ENCODE assay signal across 18 cellular contexts in genomic region chr4:609400-610050, GRCh38. TPM values are rescaled to one million over a fixed set of nuclear protein-coding genes. Genes with fewer than 3 reads are reported as not detected.
A peak's percentile ranks its signal among the peaks of the same experiment; 100 is the strongest.
DNase-seq lines count a peak whose midpoint lies in the region; ATAC-seq, FAIRE-seq and TF ChIP-seq lines count a peak whose summit lies in the region.
"Had no signal": no experiment of that assay in that cellular context is flagged by ENCODE, and none has a peak within 500 bp of the region (broad histone marks: within the 10 kb centered on the region; RNA-seq: fewer than 3 reads in every experiment).

No MANE protein-coding gene starts in this region.

- no peak overlapping the region for H3K9ac ChIP-seq in GM12878 (ENCODE audit: control insufficient read depth, insufficient read depth, low read length)
- H3K9ac ChIP-seq: BLaER1 treated with 17β-estradiol and CSF1 and Interleukin-3, amounts not matched to agents 10 nM and 100 nM; KMS-11 had no signal

- WGBS in GM12878 (ENCODE audit: insufficient coverage, insufficient replicate concordance, low lambda C conversion rate, missing lambda C conversion rate): 48% methylated on average over 8 of the region's 8 CpGs

- intact Hi-C loops in GM12878 (cut with micrococcal nuclease; ENCODE audit: unreplicated experiment) (no loop called here), sciatic nerve (cut with DNase I) (no loop called here)

- no peaks in the 10 kb centered on the region for H3K4me1 ChIP-seq in GM12878 (ENCODE audit: control insufficient read depth, insufficient read depth, low read length)

- no peak overlapping the region for H3K27ac ChIP-seq in GM12878 (ENCODE audit: control insufficient read depth, insufficient read depth)
- H3K27ac ChIP-seq: BLaER1 treated with 17β-estradiol and CSF1 and Interleukin-3, amounts not matched to agents 10 nM and 100 nM; KMS-11 had no signal

- H3K4me3 ChIP-seq in GM12878: no peak overlapping the region
- H3K4me3 ChIP-seq: BLaER1 treated with 17β-estradiol and CSF1 and Interleukin-3, amounts not matched to agents 10 nM and 100 nM had no signal

- POLR2A ChIA-PET in GM12878 (lab: Charles Lee): no interaction called here

- H2AFZ ChIP-seq in GM12878 (ENCODE audit: control insufficient read depth, low read depth, low read length): no peak overlapping the region

- no peaks in the 10 kb centered on the region for H3K36me3 Mint-ChIP-seq in activated CD8-positive, alpha-beta memory T cell treated with anti-CD3 and anti-CD28 coated beads, Interleukin-2, amount 10 ng/mL, durations not matched to agents 7 days and 5 days
- no peaks in the 10 kb centered on the region for H3K36me3 Mint-ChIP-seq in type B pancreatic cell

- CTCF ChIA-PET in activated CD8-positive, alpha-beta memory T cell treated with anti-CD3 and anti-CD28 coated beads, Interleukin-2, amount 10 ng/mL, durations not matched to agents 7 days and 5 days (lab: Charles Lee): no interaction called here
- CTCF ChIA-PET in GM12878 (lab: Yijun Ruan, JAX): no interaction called here

- no peaks in the 10 kb centered on the region for H4K20me1 ChIP-seq in GM12878 (ENCODE audit: control insufficient read depth, insufficient read depth)
- H4K20me1 ChIP-seq: BLaER1 treated with 17β-estradiol and CSF1 and Interleukin-3, amounts not matched to agents 10 nM and 100 nM had no signal

- peak; percentile 41 for DNase-seq in activated CD8-positive, alpha-beta memory T cell treated with anti-CD3 and anti-CD28 coated beads, Interleukin-2, amount 50 U/mL, for 48 hours
- DNase-seq in activated CD8-positive, alpha-beta memory T cell treated with anti-CD3 and anti-CD28 coated beads, Interleukin-2, amount 10 ng/mL, durations not matched to agents 7 days and 5 days: no peak
- DNase-seq in GM12878 (ENCODE audit: low read depth, low spot score): no peak
- DNase-seq in iPS-NIHi7 (ENCODE audit: extremely low spot score): peak; percentile 12
- peak; percentile 22 for DNase-seq in sciatic nerve (ENCODE audit: low spot score)
- DNase-seq in NCI-H1694 (lab: John Stamatoyannopoulos, UW): no peak
- no peak for DNase-seq in type B pancreatic cell (ENCODE audit: extremely low spot score, unreplicated experiment)
- DNase-seq: DMS153, NCI-H1930, NCI-H82 had no signal

- H3K79me2 ChIP-seq in GM12878 (ENCODE audit: control insufficient read depth, insufficient read depth, low read length): no peaks in the 10 kb centered on the region

- H3K4me2 ChIP-seq in GM12878 (ENCODE audit: control insufficient read depth, insufficient read depth): no peak overlapping the region
- H3K4me2 ChIP-seq: KMS-11 had no signal

- peaks cover 4% of the 10 kb centered on the region for H3K9me3 Mint-ChIP-seq in activated CD8-positive, alpha-beta memory T cell treated with anti-CD3 and anti-CD28 coated beads, Interleukin-2, amount 10 ng/mL, durations not matched to agents 7 days and 5 days (ENCODE audit: low read depth)
- H3K9me3 Mint-ChIP-seq in type B pancreatic cell: no peaks in the 10 kb centered on the region

- no peak for TF ChIP-seq POLR2A in GM12878 (IDR thresholded peaks at IDR 0.05; ENCODE audit: low read depth, low read length)

- peaks cover 2% of the 10 kb centered on the region for H3K4me1 Mint-ChIP-seq in activated CD8-positive, alpha-beta memory T cell treated with anti-CD3 and anti-CD28 coated beads, Interleukin-2, amount 10 ng/mL, durations not matched to agents 7 days and 5 days
- H3K4me1 Mint-ChIP-seq in type B pancreatic cell (ENCODE audit: unreplicated experiment): no peaks in the 10 kb centered on the region

- H3K27me3 Mint-ChIP-seq in activated CD8-positive, alpha-beta memory T cell treated with anti-CD3 and anti-CD28 coated beads, Interleukin-2, amount 10 ng/mL, durations not matched to agents 7 days and 5 days: peaks cover 5% of the 10 kb centered on the region
- peaks cover 36% of the 10 kb centered on the region for H3K27me3 Mint-ChIP-seq in type B pancreatic cell

- no peak for FAIRE-seq in GM12878 (lab: Jason Lieb, UNC)
- FAIRE-seq: GM18507 had no signal

- TF ChIP-seq CTCF in GM12878 (IDR thresholded peaks at IDR 0.05 in 2 of 3, conservative IDR thresholded peaks at IDR 0.05 in 1 of 3; ENCODE audit: control insufficient read depth in 2 of 3, extremely low read depth in 1 of 3, insufficient read depth in 1 of 3, low read depth in 3 of 3, low read length in 3 of 3): no peak
- TF ChIP-seq CTCF in type B pancreatic cell (conservative IDR thresholded peaks at IDR 0.05): no peak

- no peaks in the 10 kb centered on the region for H3K36me3 ChIP-seq in GM12878 (ENCODE audit: control insufficient read depth in 2 of 2, insufficient read depth in 2 of 2, low read length in 1 of 2)

- ATAC-seq in activated CD8-positive, alpha-beta memory T cell treated with anti-CD3 and anti-CD28 coated beads, Interleukin-2, amount 10 ng/mL, durations not matched to agents 7 days and 5 days: no peak
- ATAC-seq in GM12878 (no peak), sciatic nerve (no peak), HG02588 (IDR thresholded peaks at IDR 0.05; ENCODE audit: unreplicated experiment) (no peak)

- RAD21 ChIA-PET in GM12878 (lab: Charles Lee; ENCODE audit: unreplicated experiment): no interaction called here

- no peaks in the 10 kb centered on the region for H3K27me3 ChIP-seq in GM12878 (replicated peaks in 1 of 2; ENCODE audit: control insufficient read depth in 2 of 2, insufficient read depth in 2 of 2, low read length in 1 of 2)
- H3K27me3 ChIP-seq: BLaER1 treated with 17β-estradiol and CSF1 and Interleukin-3, amounts not matched to agents 10 nM and 100 nM had no signal

- SMC1A ChIA-PET in GM12878 (lab: Charles Lee; ENCODE audit: uncharacterized antibody, unreplicated experiment): no interaction called here

- H3K9me3 ChIP-seq in GM12878 (replicated peaks; ENCODE audit: control insufficient read depth, insufficient read depth, low read length): no peaks in the 10 kb centered on the region; the same call in 2 of the 3 replicates

- no peak overlapping the region for H3K4me3 Mint-ChIP-seq in activated CD8-positive, alpha-beta memory T cell treated with anti-CD3 and anti-CD28 coated beads, Interleukin-2, amount 10 ng/mL, durations not matched to agents 7 days and 5 days
- H3K4me3 Mint-ChIP-seq in type B pancreatic cell: no peak overlapping the region

- TF ChIP-seq EP300 in GM12878 (IDR thresholded peaks at IDR 0.05; ENCODE audit: borderline replicate concordance in 1 of 2, control insufficient read depth in 1 of 2, low read depth in 2 of 2, low read length in 2 of 2): no peak

- no TSS peak for BruUV-seq in GM12878 (replicated peaks; lab: Mats Ljungman, UMichigan)

- in situ Hi-C loops in GM12878 (cut with MboI): no loop called here

- no peak overlapping the region for H3K27ac Mint-ChIP-seq in activated CD8-positive, alpha-beta memory T cell treated with anti-CD3 and anti-CD28 coated beads, Interleukin-2, amount 10 ng/mL, durations not matched to agents 7 days and 5 days
- H3K27ac Mint-ChIP-seq in type B pancreatic cell: no peak overlapping the region

- TF ChIP-seq RAD21 in GM12878 (IDR thresholded peaks at IDR 0.05; ENCODE audit: insufficient read depth, low read depth, low read length): no peak

TF ChIP-seq in GM12878, 131 proteins besides CTCF, POLR2A, EP300 and RAD21 (continues in another document):
- TF ChIP-seq JUND (IDR thresholded peaks at IDR 0.05; ENCODE audit: low read depth, low read length): no peak
- no peak for TF ChIP-seq RAD51 (IDR thresholded peaks at IDR 0.05)
- no peak for TF ChIP-seq SMAD5 (IDR thresholded peaks at IDR 0.05; ENCODE audit: low read depth)
- TF ChIP-seq IRF4 (IDR thresholded peaks at IDR 0.05; ENCODE audit: low read depth, low read length): no peak
- TF ChIP-seq ESRRA (IDR thresholded peaks at IDR 0.05; ENCODE audit: low read length): no peak

RNA-seq across cellular contexts. Expression of gene PDE6B, which starts 15.8 kb away (rescaled TPM):
- total RNA-seq in activated CD8-positive, alpha-beta memory T cell treated with anti-CD3 and anti-CD28 coated beads, Interleukin-2, amount 10 ng/mL, durations not matched to agents 7 days and 5 days: 10 to 100 TPM; 10.0 to 14.6 TPM
- not detected in 2 replicates for total RNA-seq in GM12878 (2013; cell fraction: nucleolus; rRNA removed)
- 4.5 and 6.4 TPM in 2 replicates for total RNA-seq in GM12878 (2014; rRNA removed)
- 4.8 and 6.1 TPM in 2 replicates for total RNA-seq in GM12878 (2014; rRNA removed; fragmentation: Illumina TruSeq; extraction: Trizol)
- total RNA-seq in GM12878 (2021): 3.5 and 5.6 TPM in 2 replicates
- 3.9 TPM for polyA plus RNA-seq in GM12878 (2011; ENCODE audit: low read depth)
- polyA plus RNA-seq in GM12878 (2011; rRNA removed): 1.8 and 3.6 TPM in 2 replicates
- polyA plus RNA-seq in GM12878 (2011; cell fraction: cytosol; rRNA removed): 3.9 TPM in 2 replicates
- 1.6 and 2.3 TPM in 2 replicates for polyA plus RNA-seq in GM12878 (2011; cell fraction: nucleus; rRNA removed)
- 9.1 and 13.2 TPM in 2 replicates for polyA plus RNA-seq in GM12878 (2012)
- polyA plus RNA-seq in GM12878 (2014; fragmentation: Illumina TruSeq; extraction: Trizol): 1.9 and 4.3 TPM in 2 replicates
- 1 to 10 TPM; 2.6 to 4.1 TPM for polyA plus RNA-seq in GM12878 (2014; fragmentation: Nextera tagmentation; extraction: Ambion mirVana)
- 3.5 and 4.5 TPM in 2 replicates for polyA plus RNA-seq in GM12878 (2014; rRNA removed)
- polyA plus RNA-seq in GM12878 (2016; fragmentation: Nextera tagmentation; extraction: Ambion mirVana): 1 to 10 TPM; 3.1 to 6.4 TPM
- polyA minus RNA-seq in GM12878 (2011; rRNA and poly(A)+ RNA removed): 4.1 and 4.5 TPM in 2 replicates
- polyA minus RNA-seq in GM12878 (2011; cell fraction: cytosol; rRNA and poly(A)+ RNA removed): 3.5 and 4.1 TPM in 2 replicates
- polyA minus RNA-seq in GM12878 (2011; cell fraction: nucleus; rRNA and poly(A)+ RNA removed): 0.24 and 2.0 TPM in 2 replicates
- total RNA-seq in sciatic nerve: 2.5 TPM
- total RNA-seq in type B pancreatic cell (ENCODE audit: low replicate concordance): 6.7 and 12.2 TPM in 2 replicates
- total RNA-seq: A172, MCF 10A, NCI-H460 had no signal

RNA-seq across cellular contexts. Expression of gene TMEM271, which starts 33.4 kb away (rescaled TPM):
- not detected for total RNA-seq in activated CD8-positive, alpha-beta memory T cell treated with anti-CD3 and anti-CD28 coated beads, Interleukin-2, amount 10 ng/mL, durations not matched to agents 7 days and 5 days
- not detected in 2 replicates for total RNA-seq in GM12878 (2013; cell fraction: nucleolus; rRNA removed)
- total RNA-seq in GM12878 (2014; rRNA removed): not detected in 2 replicates
- total RNA-seq in GM12878 (2014; rRNA removed; fragmentation: Illumina TruSeq; extraction: Trizol): not detected in 2 replicates
- not detected in 2 replicates for total RNA-seq in GM12878 (2021)
- not detected for polyA plus RNA-seq in GM12878 (2011; ENCODE audit: low read depth)
- not detected in 2 replicates for polyA plus RNA-seq in GM12878 (2011; rRNA removed)
- polyA plus RNA-seq in GM12878 (2011; cell fraction: cytosol; rRNA removed): not detected in 2 replicates
- polyA plus RNA-seq in GM12878 (2011; cell fraction: nucleus; rRNA removed): not detected in 2 replicates
- not detected in 2 replicates for polyA plus RNA-seq in GM12878 (2012)
- not detected in 2 replicates for polyA plus RNA-seq in GM12878 (2014; fragmentation: Illumina TruSeq; extraction: Trizol)
- not detected for polyA plus RNA-seq in GM12878 (2014; fragmentation: Nextera tagmentation; extraction: Ambion mirVana)
- not detected in 2 replicates for polyA plus RNA-seq in GM12878 (2014; rRNA removed)
- not detected for polyA plus RNA-seq in GM12878 (2016; fragmentation: Nextera tagmentation; extraction: Ambion mirVana)
- not detected in 2 replicates for polyA minus RNA-seq in GM12878 (2011; rRNA and poly(A)+ RNA removed)
- not detected in 2 replicates for polyA minus RNA-seq in GM12878 (2011; cell fraction: cytosol; rRNA and poly(A)+ RNA removed)
- not detected in 2 replicates for polyA minus RNA-seq in GM12878 (2011; cell fraction: nucleus; rRNA and poly(A)+ RNA removed)
- not detected for total RNA-seq in sciatic nerve
- 0.21 and 0.36 TPM in 2 replicates for total RNA-seq in type B pancreatic cell (ENCODE audit: low replicate concordance)
- total RNA-seq: A172, MCF 10A, NCI-H460, Right ventricle myocardium superior had no signal

Comparison
In these comparisons a context has a peak if more than half of its experiments do, and no peak if none do; other contexts are left out.
1. DNase-seq: peak in activated CD8-positive, alpha-beta memory T cell treated with anti-CD3 and anti-CD28 coated beads, Interleukin-2, amount 50 U/mL, for 48 hours (single experiment), iPS-NIHi7 (single experiment) and sciatic nerve (single experiment); none in activated CD8-positive, alpha-beta memory T cell treated with anti-CD3 and anti-CD28 coated beads, Interleukin-2, amount 10 ng/mL, durations not matched to agents 7 days and 5 days (single experiment), GM12878 (single experiment), NCI-H1694 (single experiment) and type B pancreatic cell (single experiment).